ENCODE assay signal across 35 cellular contexts in genomic region chr4:33126002-33126401, GRCh38.
"Had no signal": no experiment of that assay in that cellular context is flagged by ENCODE, and none has a peak within 500 bp of the region (broad histone marks: within the 10 kb centered on the region; RNA-seq: fewer than 3 reads in every experiment).

No MANE protein-coding gene starts in this region.

- H3K27me3 Mint-ChIP-seq: activated B cell treated with CpG ODN at 0.5 μM for 24 hours; activated CD4-positive, alpha-beta memory T cell treated with anti-CD3 and anti-CD28 coated beads, Interleukin-2, amount 10 ng/mL, durations not matched to agents 7 days and 5 days; activated CD4-positive, alpha-beta T cell treated with anti-CD3 and anti-CD28 coated beads, Interleukin-2, amount 10 ng/mL, durations not matched to agents 7 days and 5 days; activated CD8-positive, alpha-beta memory T cell treated with anti-CD3 and anti-CD28 coated beads, Interleukin-2, amount 10 ng/mL, durations not matched to agents 7 days and 5 days; activated naive CD8-positive, alpha-beta T cell treated with anti-CD3 and anti-CD28 coated beads for 36 hours; activated T-cell treated with anti-CD3 and anti-CD28 coated beads, Interleukin-2, amount 50 U/mL, for 24 hours had no signal

- H3K4me3 Mint-ChIP-seq: activated B cell treated with CpG ODN at 0.5 μM for 24 hours; activated CD4-positive, alpha-beta memory T cell treated with anti-CD3 and anti-CD28 coated beads, Interleukin-2, amount 10 ng/mL, durations not matched to agents 7 days and 5 days; activated CD4-positive, alpha-beta T cell treated with anti-CD3 and anti-CD28 coated beads, Interleukin-2, amount 10 ng/mL, durations not matched to agents 7 days and 5 days; activated CD8-positive, alpha-beta memory T cell treated with anti-CD3 and anti-CD28 coated beads, Interleukin-2, amount 10 ng/mL, durations not matched to agents 7 days and 5 days; activated CD8-positive, alpha-beta T cell treated with anti-CD3 and anti-CD28 coated beads, Interleukin-2, amount 10 ng/mL, durations not matched to agents 7 days and 5 days; activated naive CD4-positive, alpha-beta T cell treated with anti-CD3 and anti-CD28 coated beads for 36 hours; activated naive CD8-positive, alpha-beta T cell treated with anti-CD3 and anti-CD28 coated beads for 36 hours; activated T-cell treated with anti-CD3 and anti-CD28 coated beads, Interleukin-2, amount 50 U/mL, for 24 hours; T-helper 1 cell treated with Interleukin-12 subunit alpha and Interleukin-12 subunit beta and Interleukin-4 antibody, amounts not matched to agents 30 μg/mL and 1 μg/mL, for 36 hours; T-helper 2 cell treated with Interferon-gamma antibody and Interleukin-4, amounts not matched to agents 5 μg/mL and 100 μg/mL, for 36 hours had no signal

- H3K36me3 ChIP-seq: adrenal gland, brain microvascular endothelial cell, breast epithelium had no signal

- H3K9me3 Mint-ChIP-seq: activated naive CD8-positive, alpha-beta T cell treated with anti-CD3 and anti-CD28 coated beads for 36 hours had no signal

- H3K4me3 ChIP-seq: adrenal gland, body of pancreas, breast epithelium had no signal

- FAIRE-seq: astrocyte, TTC549 had no signal

- H3K27me3 ChIP-seq: adrenal gland, body of pancreas, brain microvascular endothelial cell, breast epithelium had no signal

- H3K27ac Mint-ChIP-seq: activated B cell treated with CpG ODN at 0.5 μM for 24 hours; activated CD4-positive, alpha-beta memory T cell treated with anti-CD3 and anti-CD28 coated beads, Interleukin-2, amount 10 ng/mL, durations not matched to agents 7 days and 5 days; activated CD4-positive, alpha-beta T cell treated with anti-CD3 and anti-CD28 coated beads, Interleukin-2, amount 10 ng/mL, durations not matched to agents 7 days and 5 days; activated CD8-positive, alpha-beta memory T cell treated with anti-CD3 and anti-CD28 coated beads, Interleukin-2, amount 10 ng/mL, durations not matched to agents 7 days and 5 days; activated CD8-positive, alpha-beta T cell treated with anti-CD3 and anti-CD28 coated beads, Interleukin-2, amount 10 ng/mL, durations not matched to agents 7 days and 5 days; activated naive CD4-positive, alpha-beta T cell treated with anti-CD3 and anti-CD28 coated beads for 36 hours; activated naive CD4-positive, alpha-beta T cell treated with anti-CD3 and anti-CD28 coated beads, Interleukin-2, amount 50 U/mL, for 72 hours; activated naive CD8-positive, alpha-beta T cell treated with anti-CD3 and anti-CD28 coated beads for 36 hours; activated T-cell treated with anti-CD3 and anti-CD28 coated beads, Interleukin-2, amount 50 U/mL, for 24 hours; activated T-helper 2 cell treated with anti-CD3 and anti-CD28 coated beads, Interferon-gamma antibody, Interleukin-2, Interleukin-4, amounts not matched to agents 10 μg/mL and 5 μg/mL and 100 μg/mL, durations not matched to agents 14 hours and 24 hours and 36 hours; T-helper 1 cell treated with Interleukin-12 subunit alpha and Interleukin-12 subunit beta and Interleukin-4 antibody, amounts not matched to agents 30 μg/mL and 1 μg/mL, for 36 hours; T-helper 2 cell treated with Interferon-gamma antibody and Interleukin-4, amounts not matched to agents 5 μg/mL and 100 μg/mL, for 36 hours had no signal

- H3K27ac ChIP-seq: adrenal gland, body of pancreas, brain microvascular endothelial cell, breast epithelium, VCaP had no signal

- H3K4me1 ChIP-seq: adrenal gland, body of pancreas, breast epithelium had no signal

- ATAC-seq: activated CD8-positive, alpha-beta memory T cell treated with anti-CD3 and anti-CD28 coated beads, Interleukin-2, amount 10 ng/mL, durations not matched to agents 7 days and 5 days; activated CD8-positive, alpha-beta T cell treated with anti-CD3 and anti-CD28 coated beads, Interleukin-2, amount 10 ng/mL, durations not matched to agents 7 days and 5 days; activated naive CD4-positive, alpha-beta T cell treated with anti-CD3 and anti-CD28 coated beads, Interleukin-2, amount 50 U/mL, for 72 hours; body of pancreas had no signal

- H3K36me3 Mint-ChIP-seq: activated CD8-positive, alpha-beta memory T cell treated with anti-CD3 and anti-CD28 coated beads, Interleukin-2, amount 10 ng/mL, durations not matched to agents 7 days and 5 days; activated naive CD4-positive, alpha-beta T cell treated with anti-CD3 and anti-CD28 coated beads, Interleukin-2, amount 50 U/mL, for 72 hours; activated naive CD8-positive, alpha-beta T cell treated with anti-CD3 and anti-CD28 coated beads for 36 hours had no signal

- H3K4me1 Mint-ChIP-seq: activated B cell treated with CpG ODN at 0.5 μM for 24 hours; activated CD4-positive, alpha-beta memory T cell treated with anti-CD3 and anti-CD28 coated beads, Interleukin-2, amount 10 ng/mL, durations not matched to agents 7 days and 5 days; activated CD4-positive, alpha-beta T cell treated with anti-CD3 and anti-CD28 coated beads, Interleukin-2, amount 10 ng/mL, durations not matched to agents 7 days and 5 days; activated CD8-positive, alpha-beta memory T cell treated with anti-CD3 and anti-CD28 coated beads, Interleukin-2, amount 10 ng/mL, durations not matched to agents 7 days and 5 days; activated naive CD8-positive, alpha-beta T cell treated with anti-CD3 and anti-CD28 coated beads for 36 hours had no signal

- DNase-seq: activated B cell treated with CpG ODN at 0.5 μM for 24 hours; activated CD4-positive, alpha-beta memory T cell treated with anti-CD3 and anti-CD28 coated beads, Interleukin-2, amount 10 ng/mL, durations not matched to agents 7 days and 5 days; activated CD4-positive, alpha-beta T cell treated with anti-CD3 and anti-CD28 coated beads for 48 hours; activated CD4-positive, alpha-beta T cell treated with anti-CD3 and anti-CD28 coated beads, Interleukin-2, amount 10 ng/mL, durations not matched to agents 7 days and 5 days; activated CD4-positive, alpha-beta T cell treated with anti-CD3 and anti-CD28 coated beads, Interleukin-2, amount 50 U/mL, for 48 hours; activated CD4-positive, CD25-positive, alpha-beta regulatory T cell treated with anti-CD3 and anti-CD28 coated beads, Interleukin-2, amount 50 U/mL, for 72 hours; activated CD8-positive, alpha-beta memory T cell treated with anti-CD3 and anti-CD28 coated beads for 24 hours; activated CD8-positive, alpha-beta memory T cell treated with anti-CD3 and anti-CD28 coated beads, Interleukin-2, amount 10 ng/mL, durations not matched to agents 7 days and 5 days; activated CD8-positive, alpha-beta memory T cell treated with anti-CD3 and anti-CD28 coated beads, Interleukin-2, amount 50 U/mL, for 48 hours; activated CD8-positive, alpha-beta T cell treated with anti-CD3 and anti-CD28 coated beads, Interleukin-2, amount 10 ng/mL, durations not matched to agents 7 days and 5 days; activated effector memory CD4-positive, alpha-beta T cell treated with anti-CD3 and anti-CD28 coated beads, Interleukin-2, amount 50 U/mL, for 16 hours; activated gamma-delta T cell treated with Interleukin-2 at 50 U/mL for 16 hours; activated naive CD4-positive, alpha-beta T cell; activated naive CD4-positive, alpha-beta T cell treated with anti-CD3 and anti-CD28 coated beads for 36 hours; activated naive CD4-positive, alpha-beta T cell treated with anti-CD3 and anti-CD28 coated beads, Interleukin-2, amount 50 U/mL, for 16 hours; activated naive CD8-positive, alpha-beta T cell treated with anti-CD3 and anti-CD28 coated beads for 36 hours; activated T-cell treated with anti-CD3 and anti-CD28 coated beads, Interleukin-2, amount 50 U/mL, for 24 hours; activated T-cell treated with anti-CD3 and anti-CD28 coated beads, Interleukin-2, amount 50 U/mL, for 48 hours; adrenal gland; amniotic stem cell; aorta; body of pancreas; brain microvascular endothelial cell; central memory CD4-positive, alpha-beta T cell; T-helper 1 cell; T-helper 2 cell; T-helper 9 cell had no signal

- H3K9me3 ChIP-seq: adrenal gland, body of pancreas, breast epithelium had no signal
